ENCODE assay signal across 24 cellular contexts in the genomic region with DNA sequence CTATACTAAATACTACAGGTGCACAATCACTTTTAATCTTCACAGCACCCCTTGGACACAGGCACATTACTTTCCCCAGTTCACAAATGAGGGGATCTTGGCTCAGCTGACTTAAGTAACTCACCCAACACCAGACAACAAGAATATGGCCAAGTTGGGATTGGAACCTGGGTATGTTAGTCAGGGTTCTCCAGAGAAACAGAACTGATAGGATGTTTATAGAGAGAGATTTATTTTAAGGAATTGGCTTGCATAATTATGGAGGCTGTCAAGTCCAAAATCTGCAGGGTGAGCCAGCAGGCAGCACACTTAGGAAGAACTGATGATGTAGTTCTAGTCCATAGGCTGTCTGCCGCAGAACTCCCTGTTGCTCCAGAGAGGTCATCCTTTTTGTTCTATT.
"Had no signal": no experiment of that assay in that cellular context is flagged by ENCODE, and none has a peak within 500 bp of the region (broad histone marks: within the 10 kb centered on the region; RNA-seq: fewer than 3 reads in every experiment).

No MANE protein-coding gene starts in this region.

- H3K27ac Mint-ChIP-seq: activated CD4-positive, alpha-beta memory T cell treated with anti-CD3 and anti-CD28 coated beads, Interleukin-2, amount 10 ng/mL, durations not matched to agents 7 days and 5 days; activated CD4-positive, alpha-beta T cell treated with anti-CD3 and anti-CD28 coated beads, Interleukin-2, amount 10 ng/mL, durations not matched to agents 7 days and 5 days; activated naive CD4-positive, alpha-beta T cell treated with anti-CD3 and anti-CD28 coated beads, Interleukin-2, amount 10 ng/mL, durations not matched to agents 7 days and 5 days; activated naive CD4-positive, alpha-beta T cell treated with anti-CD3 and anti-CD28 coated beads, Interleukin-2, amount 50 U/mL, for 72 hours; activated naive CD8-positive, alpha-beta T cell treated with anti-CD3 and anti-CD28 coated beads, Interleukin-2, amount 10 ng/mL, durations not matched to agents 7 days and 5 days; activated T-cell treated with anti-CD3 and anti-CD28 coated beads, Interleukin-2, amount 50 U/mL, for 24 hours; activated T-cell treated with anti-CD3 and anti-CD28 coated beads, Interleukin-2, amount 50 U/mL, for 72 hours; endodermal cell; WTC11 had no signal

- H3K27ac ChIP-seq: body of pancreas, foreskin keratinocyte, gastrocnemius medialis, VCaP had no signal

- H3K4me3 ChIP-seq: body of pancreas, gastrocnemius medialis had no signal

- H3K36me3 Mint-ChIP-seq: activated naive CD4-positive, alpha-beta T cell treated with anti-CD3 and anti-CD28 coated beads, Interleukin-2, amount 10 ng/mL, durations not matched to agents 7 days and 5 days; WTC11 had no signal

- H3K27me3 Mint-ChIP-seq: activated CD4-positive, alpha-beta T cell treated with anti-CD3 and anti-CD28 coated beads, Interleukin-2, amount 10 ng/mL, durations not matched to agents 7 days and 5 days; activated naive CD4-positive, alpha-beta T cell treated with anti-CD3 and anti-CD28 coated beads, Interleukin-2, amount 10 ng/mL, durations not matched to agents 7 days and 5 days; activated naive CD8-positive, alpha-beta T cell treated with anti-CD3 and anti-CD28 coated beads, Interleukin-2, amount 10 ng/mL, durations not matched to agents 7 days and 5 days; activated T-cell treated with anti-CD3 and anti-CD28 coated beads, Interleukin-2, amount 50 U/mL, for 24 hours had no signal

- H3K9me3 Mint-ChIP-seq: activated T-cell treated with anti-CD3 and anti-CD28 coated beads, Interleukin-2, amount 50 U/mL, for 24 hours had no signal

- ATAC-seq: activated naive CD4-positive, alpha-beta T cell treated with anti-CD3 and anti-CD28 coated beads, Interleukin-2, amount 50 U/mL, for 72 hours; activated T-cell treated with anti-CD3 and anti-CD28 coated beads, Interleukin-2, amount 50 U/mL, for 72 hours; body of pancreas; esophagus mucosa; foreskin keratinocyte; gastrocnemius medialis; WTC11 had no signal

- H3K4me3 Mint-ChIP-seq: activated CD4-positive, alpha-beta memory T cell treated with anti-CD3 and anti-CD28 coated beads, Interleukin-2, amount 10 ng/mL, durations not matched to agents 7 days and 5 days; activated CD4-positive, alpha-beta T cell treated with anti-CD3 and anti-CD28 coated beads, Interleukin-2, amount 10 ng/mL, durations not matched to agents 7 days and 5 days; activated naive CD4-positive, alpha-beta T cell treated with anti-CD3 and anti-CD28 coated beads, Interleukin-2, amount 10 ng/mL, durations not matched to agents 7 days and 5 days; activated naive CD8-positive, alpha-beta T cell treated with anti-CD3 and anti-CD28 coated beads, Interleukin-2, amount 10 ng/mL, durations not matched to agents 7 days and 5 days; activated T-cell treated with anti-CD3 and anti-CD28 coated beads, Interleukin-2, amount 50 U/mL, for 24 hours; activated T-cell treated with anti-CD3 and anti-CD28 coated beads, Interleukin-2, amount 50 U/mL, for 72 hours; endodermal cell; WTC11 had no signal

- H3K36me3 ChIP-seq: gastrocnemius medialis had no signal

- H3K27me3 ChIP-seq: gastrocnemius medialis had no signal

- H3K4me1 ChIP-seq: foreskin keratinocyte, gastrocnemius medialis had no signal

- H3K9me3 ChIP-seq: body of pancreas, gastrocnemius medialis had no signal

- DNase-seq: activated CD4-positive, alpha-beta memory T cell treated with anti-CD3 and anti-CD28 coated beads, Interleukin-2, amount 10 ng/mL, durations not matched to agents 7 days and 5 days; activated CD4-positive, alpha-beta T cell treated with anti-CD3 and anti-CD28 coated beads for 1 hour; activated CD4-positive, alpha-beta T cell treated with anti-CD3 and anti-CD28 coated beads for 4 hours; activated CD4-positive, alpha-beta T cell treated with anti-CD3 and anti-CD28 coated beads, Interleukin-2, amount 10 ng/mL, durations not matched to agents 7 days and 5 days; activated CD4-positive, alpha-beta T cell treated with anti-CD3 and anti-CD28 coated beads, Interleukin-2, amount 50 U/mL, for 4 hours; activated CD8-positive, alpha-beta memory T cell treated with anti-CD3 and anti-CD28 coated beads, Interleukin-2, amount 50 U/mL, for 48 hours; activated gamma-delta T cell; activated naive CD4-positive, alpha-beta T cell; activated naive CD4-positive, alpha-beta T cell treated with anti-CD3 and anti-CD28 coated beads, Interleukin-2, amount 10 ng/mL, durations not matched to agents 7 days and 5 days; activated naive CD8-positive, alpha-beta T cell treated with anti-CD3 and anti-CD28 coated beads, Interleukin-2, amount 10 ng/mL, durations not matched to agents 7 days and 5 days; activated T-cell treated with anti-CD3 and anti-CD28 coated beads for 4 hours; activated T-cell treated with anti-CD3 and anti-CD28 coated beads, Interleukin-2, amount 50 U/mL, for 24 hours; activated T-cell treated with anti-CD3 and anti-CD28 coated beads, Interleukin-2, amount 50 U/mL, for 72 hours; body of pancreas; caudate nucleus; effector memory CD4-positive, alpha-beta T cell; endodermal cell; foreskin keratinocyte; gastrocnemius medialis; T-helper 2 cell had no signal

- H3K4me1 Mint-ChIP-seq: activated CD4-positive, alpha-beta memory T cell treated with anti-CD3 and anti-CD28 coated beads, Interleukin-2, amount 10 ng/mL, durations not matched to agents 7 days and 5 days; activated naive CD8-positive, alpha-beta T cell treated with anti-CD3 and anti-CD28 coated beads, Interleukin-2, amount 10 ng/mL, durations not matched to agents 7 days and 5 days had no signal
